Comparison of ENCODE assay signal across 9 cellular contexts in the genomic region with DNA sequence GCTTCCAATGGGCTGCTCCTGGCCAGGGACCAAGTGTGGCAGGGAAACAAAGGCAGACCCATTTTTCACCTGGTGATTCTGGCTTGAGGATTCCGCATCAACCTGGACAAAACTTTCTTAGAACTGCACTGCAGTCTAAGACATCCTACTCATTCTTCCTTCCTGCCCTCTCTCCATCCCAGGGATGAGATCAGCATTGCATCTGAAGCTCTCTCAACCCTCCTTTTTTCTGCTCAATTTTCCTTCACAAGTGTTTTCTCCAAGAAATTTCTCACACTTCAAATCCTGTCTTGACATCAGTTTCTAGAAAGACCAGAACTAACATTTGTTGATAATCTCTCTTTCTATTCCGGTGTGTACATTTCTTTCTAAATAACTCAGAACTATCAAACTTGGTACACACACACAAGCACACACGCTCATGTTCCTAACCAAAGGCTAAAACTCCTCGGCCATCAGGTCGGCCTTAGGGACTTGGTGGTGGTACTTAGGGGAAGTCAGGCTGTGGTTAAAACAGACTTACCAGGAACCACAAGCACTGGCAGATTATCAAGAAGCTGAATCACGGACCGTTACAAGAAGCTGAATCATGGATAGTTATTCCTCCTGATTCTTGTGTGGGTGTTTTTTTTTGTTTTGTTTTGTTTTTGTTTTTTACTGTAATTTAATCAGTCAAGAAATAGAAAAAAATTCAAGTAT. TPM values are rescaled to one million over a fixed set of nuclear protein-coding genes. Genes with fewer than 3 reads are reported as not detected.
DNase-seq lines count a peak whose midpoint lies in the region; ATAC-seq and TF ChIP-seq lines count a peak whose summit lies in the region.
"Had no signal": no experiment of that assay in that cellular context is flagged by ENCODE, and none has a peak within 500 bp of the region (broad histone marks: within the 10 kb centered on the region; RNA-seq: fewer than 3 reads in every experiment).

No MANE protein-coding gene starts in this region.

- WGBS in ovary, 3 donors: 36 to 37% (median 37%) methylated on average over 7 of the region's 7 CpGs
- WGBS in esophagus muscularis mucosa: 59% methylated on average over 7 of the region's 7 CpGs

- peak; percentile 8 for DNase-seq in stimulated activated CD4-positive, alpha-beta T cell treated with anti-CD3 and anti-CD28 coated beads, Interleukin-15, amount 100 ng/mL, for 24 hours
- no peak for DNase-seq in stimulated activated CD4-positive, alpha-beta T cell treated with anti-CD3 and anti-CD28 coated beads, Interleukin-4, amount 100 ng/mL, for 4 hours
- DNase-seq in SJCRH30 (peak; percentile 10 to 34), fibroblast of the conjunctiva (ENCODE audit: low read depth) (peak; percentile 96), ovary (no peak), esophagus muscularis mucosa (ENCODE audit: extremely low spot score) (no peak)
- DNase-seq in NK-92 treated with Interleukin-12 subunit alpha and Interleukin-12 subunit beta, amount 100 ng/mL, for 24 hours (lab: John Stamatoyannopoulos, UW): no peak
- DNase-seq: activated gamma-delta T cell treated with Interleukin-2 at 50 U/mL for 16 hours had no signal

- TF ChIP-seq EP300 in ovary (IDR thresholded peaks at IDR 0.05) (no peak), esophagus muscularis mucosa (IDR thresholded peaks at IDR 0.05) (no peak)

- TF ChIP-seq CTCF in ovary (IDR thresholded peaks at IDR 0.05) (no peak), esophagus muscularis mucosa (IDR thresholded peaks at IDR 0.05) (no peak)

- intact Hi-C loops in ovary (cut with DNase I): no loop called here
- intact Hi-C loops in esophagus muscularis mucosa (cut with DNase I): no loop called here

- H3K9me3 ChIP-seq in SJCRH30 (replicated peaks): no peaks in the 10 kb centered on the region
- no peaks in the 10 kb centered on the region for H3K9me3 ChIP-seq in ovary
- no peaks in the 10 kb centered on the region for H3K9me3 ChIP-seq in esophagus muscularis mucosa

- H3K4me1 ChIP-seq in SJCRH30: no peaks in the 10 kb centered on the region
- H3K4me1 ChIP-seq in ovary (ENCODE audit: insufficient read depth): no peaks in the 10 kb centered on the region
- H3K4me1 ChIP-seq in esophagus muscularis mucosa: peaks cover 0 to 11% (median 0%) of the 10 kb centered on the region in 4 donors

- H3K27ac ChIP-seq in SJCRH30 (no peak overlapping the region), ovary (no peak overlapping the region), esophagus muscularis mucosa (replicated peaks in 1 of 4) (no peak overlapping the region)

- no peak for ATAC-seq in GM19023 (IDR thresholded peaks at IDR 0.05; ENCODE audit: unreplicated experiment)

- H3K27me3 ChIP-seq in SJCRH30 (no peaks in the 10 kb centered on the region; the same call in 1 of the 2 replicates), ovary (no peaks in the 10 kb centered on the region), esophagus muscularis mucosa (no peaks in the 10 kb centered on the region)

- no peak for TF ChIP-seq POLR2A in ovary (IDR thresholded peaks at IDR 0.05)
- TF ChIP-seq POLR2A in esophagus muscularis mucosa (IDR thresholded peaks at IDR 0.05; ENCODE audit: low read depth): no peak

- H3K4me3 ChIP-seq in SJCRH30 (no peak overlapping the region), ovary (no peak overlapping the region), esophagus muscularis mucosa (no peak overlapping the region)

- H3K36me3 ChIP-seq in SJCRH30 (no peaks in the 10 kb centered on the region; the same call in 1 of the 2 replicates), ovary (no peaks in the 10 kb centered on the region), esophagus muscularis mucosa (no peaks in the 10 kb centered on the region)

RNA-seq across cellular contexts. Expression of a gene that starts 21.0 kb away (rescaled TPM):
- total RNA-seq in SJCRH30 (2014; rRNA removed; shearing (Covaris generic)): 1.7 and 2.1 TPM in 2 replicates
- total RNA-seq in ovary (10 to 100 TPM in 1 of 7 donors, 1 to 10 TPM in 5, under 1 TPM in 1; 0.13 to 40.7 (median 1.5) TPM), esophagus muscularis mucosa (1 to 10 TPM in 2 of 4 donors, under 1 TPM in 2; 0.33 to 1.4 (median 0.82) TPM)
- polyA plus RNA-seq in ovary: 1 to 10 TPM in 1 of 2 donors, under 1 TPM in 1; 0.33 to 1.4 TPM

Comparison
In these comparisons a context has a peak if more than half of its experiments do, and no peak if none do; other contexts are left out.
1. DNase-seq: peak in stimulated activated CD4-positive, alpha-beta T cell treated with anti-CD3 and anti-CD28 coated beads, Interleukin-15, amount 100 ng/mL, for 24 hours (single experiment), SJCRH30 (2 of 2) and fibroblast of the conjunctiva (single experiment); none in stimulated activated CD4-positive, alpha-beta T cell treated with anti-CD3 and anti-CD28 coated beads, Interleukin-4, amount 100 ng/mL, for 4 hours (0 of 2), NK-92 treated with Interleukin-12 subunit alpha and Interleukin-12 subunit beta, amount 100 ng/mL, for 24 hours (single experiment), ovary (0 of 5) and esophagus muscularis mucosa (single experiment).